9 cellular contexts compared by ENCODE assay signal in the genomic region with DNA sequence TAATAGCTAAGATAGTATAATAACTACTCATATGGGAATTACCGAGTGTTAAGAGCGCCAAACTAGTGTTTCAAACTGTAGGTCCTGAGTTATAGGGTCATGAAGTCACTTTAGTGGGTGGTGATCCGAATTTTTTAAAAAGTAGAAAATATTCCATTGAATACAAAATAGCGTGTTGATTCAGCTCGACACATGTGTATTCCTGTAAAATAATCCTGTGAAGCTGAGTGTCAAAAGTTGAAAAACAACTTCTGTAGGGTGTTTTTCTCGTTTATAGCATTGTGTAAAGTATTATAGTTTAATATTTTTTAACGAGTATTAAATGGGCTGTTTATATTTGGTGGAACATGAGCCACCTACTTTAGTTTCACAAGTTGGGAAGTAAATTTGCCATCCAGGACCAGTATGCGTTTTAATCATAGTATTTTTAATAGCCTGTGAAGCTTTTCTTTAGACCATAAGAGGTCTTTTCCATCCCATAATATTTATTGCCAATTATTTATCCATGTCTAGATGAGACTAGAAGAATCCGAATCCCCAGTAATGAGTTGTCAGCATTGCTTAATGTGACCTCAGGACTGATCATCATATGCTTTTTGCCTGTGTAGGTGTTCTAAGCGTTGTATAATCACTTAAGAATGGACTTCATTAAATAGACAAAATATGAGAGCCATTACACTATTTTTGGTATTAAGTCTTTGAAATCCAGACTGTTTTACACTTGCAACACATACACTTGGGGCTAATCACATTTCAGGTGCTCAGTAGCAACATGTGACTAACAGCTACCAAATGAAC.
DNase-seq lines count a peak whose midpoint lies in the region; ATAC-seq and TF ChIP-seq lines count a peak whose summit lies in the region.
"Had no signal": no experiment of that assay in that cellular context is flagged by ENCODE, and none has a peak within 500 bp of the region (broad histone marks: within the 10 kb centered on the region; RNA-seq: fewer than 3 reads in every experiment).

No MANE protein-coding gene starts in this region.

- ATAC-seq in CD4-positive, CD25-positive, alpha-beta regulatory T cell (ENCODE audit: low read depth in 2 of 2) = no peak
- no peak for ATAC-seq in HG02885 (IDR thresholded peaks at IDR 0.05; ENCODE audit: poor library complexity, unreplicated experiment)
- no peak for ATAC-seq in GM21529 (IDR thresholded peaks at IDR 0.05; ENCODE audit: unreplicated experiment)
- ATAC-seq in HG03135 (IDR thresholded peaks at IDR 0.05; ENCODE audit: unreplicated experiment) = no peak
- ATAC-seq: left colon had no signal

- peaks cover 66% of the 10 kb centered on the region for H3K79me2 ChIP-seq in MM.1S (ENCODE audit: low read length)

- no peaks in the 10 kb centered on the region for H3K36me3 ChIP-seq in CD4-positive, CD25-positive, alpha-beta regulatory T cell (ENCODE audit: control insufficient read depth, insufficient read depth, low read length)
- H3K36me3 ChIP-seq in MM.1S (replicated peaks; ENCODE audit: insufficient read depth, low read length) (peaks cover 11% of the 10 kb centered on the region; the same call in 1 of the 2 replicates), neutrophil (no peaks in the 10 kb centered on the region)
- no peaks in the 10 kb centered on the region for H3K36me3 ChIP-seq in effector memory CD4-positive, alpha-beta T cell (ENCODE audit: control insufficient read depth, insufficient read depth, low read length)

- H2AFZ ChIP-seq in MM.1S (ENCODE audit: low read length) = no peak overlapping the region

- no peaks in the 10 kb centered on the region for H3K9me2 ChIP-seq in MM.1S (replicated peaks; ENCODE audit: insufficient read depth, low read length)

- H3K27ac ChIP-seq in CD4-positive, CD25-positive, alpha-beta regulatory T cell (ENCODE audit: insufficient read depth, low read length, poor library complexity, severe bottlenecking) = peak overlapping the region; percentile 97
- H3K27ac ChIP-seq in MM.1S (ENCODE audit: low read length) (no peak overlapping the region), neutrophil (peak overlapping the region; percentile 98)
- H3K27ac ChIP-seq in effector memory CD4-positive, alpha-beta T cell (ENCODE audit: insufficient read depth, low read length, poor library complexity, severe bottlenecking) = peak overlapping the region; percentile 15

- peak overlapping the region; percentile 77 for H3K4me2 ChIP-seq in MM.1S (ENCODE audit: low read depth, low read length)

- H3K4me3 ChIP-seq in CD4-positive, CD25-positive, alpha-beta regulatory T cell (ENCODE audit: low read depth, low read length) = peak overlapping the region; percentile 91
- H3K4me3 ChIP-seq in MM.1S (ENCODE audit: low read length) (peak overlapping the region; percentile 71), neutrophil (ENCODE audit: low read depth in 1 of 2, low read length in 1 of 2) (no peak overlapping the region)
- H3K4me3 ChIP-seq in effector memory CD4-positive, alpha-beta T cell (ENCODE audit: insufficient read depth, low read depth, low read length, poor library complexity, severe bottlenecking) = no peak overlapping the region

- no peaks in the 10 kb centered on the region for H3K9me3 Mint-ChIP-seq in CD4-positive, CD25-positive, alpha-beta regulatory T cell

- no peaks in the 10 kb centered on the region for H3K9me3 ChIP-seq in CD4-positive, CD25-positive, alpha-beta regulatory T cell (ENCODE audit: control insufficient read depth in 2 of 2, low read length in 2 of 2)
- H3K9me3 ChIP-seq in MM.1S (replicated peaks; ENCODE audit: insufficient read depth, low read length) = no peaks in the 10 kb centered on the region
- no peaks in the 10 kb centered on the region for H3K9me3 ChIP-seq in effector memory CD4-positive, alpha-beta T cell (ENCODE audit: control insufficient read depth, low read length)
- no peaks in the 10 kb centered on the region for H3K9me3 ChIP-seq in neutrophil

- no peak for TF ChIP-seq CTCF in MM.1S (IDR thresholded peaks at IDR 0.05; ENCODE audit: low read length)
- TF ChIP-seq CTCF in neutrophil (IDR thresholded peaks at IDR 0.05) = no peak

- H3F3A ChIP-seq in MM.1S (ENCODE audit: insufficient read depth, low read length) = 0 out of 2 replicates have a peak, but pooled peaks cover 2% of the 10 kb centered on the region

- H3K27me3 Mint-ChIP-seq in CD4-positive, CD25-positive, alpha-beta regulatory T cell = no peaks in the 10 kb centered on the region

- peak overlapping the region; percentile 72 to 98 (median 91) for H3K27ac Mint-ChIP-seq in CD4-positive, CD25-positive, alpha-beta regulatory T cell

- H3K27me3 ChIP-seq in CD4-positive, CD25-positive, alpha-beta regulatory T cell (ENCODE audit: control insufficient read depth, insufficient read depth, low read length) = no peaks in the 10 kb centered on the region
- no peaks in the 10 kb centered on the region for H3K27me3 ChIP-seq in MM.1S (replicated peaks; ENCODE audit: insufficient read depth, low read length)
- no peaks in the 10 kb centered on the region for H3K27me3 ChIP-seq in effector memory CD4-positive, alpha-beta T cell (replicated peaks; ENCODE audit: control insufficient read depth, insufficient read depth, low read length, poor library complexity, severe bottlenecking)
- H3K27me3 ChIP-seq in neutrophil = no peaks in the 10 kb centered on the region

- peak overlapping the region; percentile 83; the same call in 1 of the 2 replicates for H3K9ac ChIP-seq in MM.1S (ENCODE audit: low read length)

- peaks cover 45 to 77% (median 57%) of the 10 kb centered on the region in 4 donors for H3K4me1 Mint-ChIP-seq in CD4-positive, CD25-positive, alpha-beta regulatory T cell

- peaks cover 53% of the 10 kb centered on the region for H4K20me1 ChIP-seq in MM.1S (ENCODE audit: insufficient read depth, low read length)

- no peak for DNase-seq in CD4-positive, CD25-positive, alpha-beta regulatory T cell
- DNase-seq in MM.1S (no peak), ecto neural progenitor cell (ENCODE audit: low spot score) (no peak)
- no peak for DNase-seq in effector memory CD4-positive, alpha-beta T cell
- DNase-seq: left colon had no signal

- peaks cover 4% of the 10 kb centered on the region for H3K36me3 Mint-ChIP-seq in CD4-positive, CD25-positive, alpha-beta regulatory T cell

- H3K4me3 Mint-ChIP-seq in CD4-positive, CD25-positive, alpha-beta regulatory T cell = peak overlapping the region; percentile 81 to 100 (median 96)

- peaks cover 58% of the 10 kb centered on the region for H3K4me1 ChIP-seq in CD4-positive, CD25-positive, alpha-beta regulatory T cell (ENCODE audit: control insufficient read depth, insufficient read depth, low read length, poor library complexity, severe bottlenecking)
- H3K4me1 ChIP-seq in MM.1S (ENCODE audit: low read length) (peaks cover 26% of the 10 kb centered on the region), neutrophil (ENCODE audit: control insufficient read depth in 1 of 2, insufficient read depth in 1 of 2, low read depth in 1 of 2, low read length in 1 of 2) (peaks cover 23 to 41% of the 10 kb centered on the region in 2 experiments)
- H3K4me1 ChIP-seq in effector memory CD4-positive, alpha-beta T cell (ENCODE audit: control insufficient read depth, insufficient read depth, low read length, poor library complexity, severe bottlenecking) = peaks cover 12% of the 10 kb centered on the region

Comparison
In these comparisons a context has a peak if more than half of its experiments do, and no peak if none do; other contexts are left out.
1. H3K4me3 ChIP-seq: peak in CD4-positive, CD25-positive, alpha-beta regulatory T cell (single experiment) and MM.1S (single experiment); none in effector memory CD4-positive, alpha-beta T cell (single experiment) and neutrophil (0 of 2).